ENCODE assay signal across 9 cellular contexts in the genomic region with DNA sequence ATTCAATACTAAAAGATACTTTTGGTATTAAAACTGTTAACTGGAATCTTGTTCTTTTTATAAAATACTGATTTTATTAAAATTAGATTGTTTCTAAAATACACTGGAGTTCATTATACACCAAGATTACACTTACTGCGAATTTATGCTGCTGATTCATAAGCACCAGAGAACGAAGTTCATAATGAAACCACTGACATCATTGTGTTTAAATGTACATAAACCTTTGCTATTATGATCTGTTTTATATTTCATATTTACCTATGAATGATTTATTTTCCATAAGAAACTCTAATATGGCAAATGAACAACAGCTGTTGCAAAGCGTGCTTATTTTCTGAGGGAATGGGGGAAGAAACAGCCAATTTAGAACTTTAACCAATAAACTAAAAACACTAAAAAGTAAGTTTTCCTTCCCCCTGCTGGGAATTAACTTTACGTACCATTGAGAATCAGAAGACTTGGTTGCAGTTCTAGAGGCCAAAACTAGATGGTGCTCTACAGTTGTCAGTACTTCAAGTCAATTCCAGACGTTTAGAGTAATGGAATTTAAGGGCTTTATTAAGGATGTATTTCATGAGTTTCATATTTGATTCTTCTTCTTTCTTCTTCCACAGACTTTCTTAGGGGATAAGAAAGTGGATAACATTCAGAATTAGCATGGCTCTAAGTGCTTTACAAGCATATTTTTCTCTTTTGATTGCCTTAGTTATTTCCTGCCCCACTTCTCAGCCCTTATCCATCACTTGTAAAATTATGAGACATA. TPM values are rescaled to one million over a fixed set of nuclear protein-coding genes. Genes with fewer than 3 reads are reported as not detected.
A peak's percentile ranks its signal among the peaks of the same experiment; 100 is the strongest.
DNase-seq lines count a peak whose midpoint lies in the region; ATAC-seq and TF ChIP-seq lines count a peak whose summit lies in the region.
"Had no signal": no experiment of that assay in that cellular context is flagged by ENCODE, and none has a peak within 500 bp of the region (broad histone marks: within the 10 kb centered on the region; RNA-seq: fewer than 3 reads in every experiment).

No MANE protein-coding gene starts in this region.

- TF ChIP-seq CTCF in AG09309 (IDR thresholded peaks at IDR 0.05; ENCODE audit: control insufficient read depth, insufficient read depth, low read depth, low read length, missing control alignments) (peak; percentile 79), GM12801 (IDR thresholded peaks at IDR 0.05; ENCODE audit: extremely low read depth, insufficient read length) (peak; percentile 55), HEK293 (tag by site-specific recombination; IDR thresholded peaks at IDR 0.05) (peak; percentile 46; the same call in 1 of the 2 replicates)

- H3K27ac ChIP-seq in HEK293 (ENCODE audit: extremely low read depth, low read depth, low read length), result no peak overlapping the region
- H3K27ac ChIP-seq: SJSA1 had no signal

- no peaks in the 10 kb centered on the region for H3K27me3 ChIP-seq in MG63
- H3K27me3 ChIP-seq: SJSA1 had no signal

- DNase-seq in AG09309 (ENCODE audit: low read depth), result peak; percentile 42
- DNase-seq in MG63, result no peak
- peak in 2 of 34 experiments; percentile 4 to 14 for DNase-seq in T-cell
- peak; percentile 75 for DNase-seq in fibroblast of the conjunctiva (ENCODE audit: low read depth)
- DNase-seq in pulmonary artery endothelial cell (ENCODE audit: low read depth, low spot score), result peak; percentile 11

- H3K27me3 Mint-ChIP-seq in T-cell, result peaks cover 7 to 14% of the 10 kb centered on the region in 2 donors

- H3K4me1 Mint-ChIP-seq in T-cell, result peaks cover 1 to 9% (median 8%) of the 10 kb centered on the region in 3 donors

- H3K36me3 Mint-ChIP-seq in T-cell, result no peaks in the 10 kb centered on the region

- POLR2A ChIA-PET in HEK293 (lab: Yijun Ruan, JAX), result no interaction called here
- POLR2A ChIA-PET in T-cell (lab: Charles Lee), result interaction anchor here in 1 of 2 donors (0.6 to 1.0 kb wide), 2 partner anchors 20 to 22 kb away, joined by 3 to 6 read pairs; no protein-coding TSS in a partner anchor

- no peak overlapping the region for H3K4me3 Mint-ChIP-seq in T-cell

- H3K9me3 Mint-ChIP-seq in T-cell, result no peaks in the 10 kb centered on the region

- CTCF ChIA-PET in HEK293 (lab: Yijun Ruan, JAX), result interaction anchor here (0.6 to 3.0 kb wide), 25 partner anchors 9 to 519 kb away, joined by 3 to 31 read pairs (median 3); partner anchors contain the start of gene COL19A1
- CTCF ChIA-PET in T-cell (lab: Charles Lee), result interaction anchor here in 1 of 2 donors (0.7 kb wide), 1 partner anchor 10 kb away, joined by 4 read pairs; no protein-coding TSS in a partner anchor

- no peak overlapping the region for H3K27ac Mint-ChIP-seq in T-cell

- no peaks in the 10 kb centered on the region for H3K4me1 ChIP-seq in HEK293 (ENCODE audit: control insufficient read depth, insufficient read depth, low read length)
- H3K4me1 ChIP-seq: SJSA1 had no signal

- ATAC-seq in T-cell (replicated peaks in 1 of 4), result peak; percentile 53 to 75 (median 66)
- no peak for ATAC-seq in GM19324 (IDR thresholded peaks at IDR 0.05; ENCODE audit: low FRiP score, unreplicated experiment)

- H3K36me3 ChIP-seq in HEK293 (ENCODE audit: control insufficient read depth in 2 of 2, insufficient read depth in 1 of 2, low read length in 2 of 2) (no peaks in the 10 kb centered on the region), MG63 (no peaks in the 10 kb centered on the region)
- H3K36me3 ChIP-seq: SJSA1 had no signal

- H3K4me3 ChIP-seq in AG09309 (ENCODE audit: control insufficient read depth, low read depth, low read length) (no peak overlapping the region), HEK293 (ENCODE audit: low read depth, low read length) (no peak overlapping the region), MG63 (peak overlapping the region; percentile 39)
- H3K4me3 ChIP-seq: SJSA1 had no signal

- no peaks in the 10 kb centered on the region for H3K9me3 ChIP-seq in HEK293 (ENCODE audit: control insufficient read depth, insufficient read depth, low read depth, low read length)
- H3K9me3 ChIP-seq in MG63, result no peaks in the 10 kb centered on the region
- H3K9me3 ChIP-seq: SJSA1 had no signal

TF ChIP-seq in HEK293, 187 proteins besides CTCF, POLR2A, EP300 and RAD21:
- TF ChIP-seq ZBTB17 (tag by site-specific recombination; IDR thresholded peaks at IDR 0.05) (0 out of 2 replicates have a peak, but pooled peaks have one; percentile 12), PRDM6 (tag by site-specific recombination; IDR thresholded peaks at IDR 0.05) (peak; percentile 73), ZNF843 (tag by site-specific recombination; IDR thresholded peaks at IDR 0.05) (no peak), ZNF654 (tag by site-specific recombination; IDR thresholded peaks at IDR 0.05; ENCODE audit: low read depth) (peak; percentile 77), INSM2 (tag by site-specific recombination; IDR thresholded peaks at IDR 0.05) (peak; percentile 67; the same call in 1 of the 2 replicates)

RNA-seq across cellular contexts. Expression of gene COL19A1, which starts 30.8 kb away (rescaled TPM):
- total RNA-seq in MG63 (2014; rRNA removed; shearing (Covaris generic); ENCODE audit: low replicate concordance), result not detected in 2 replicates
- 1 to 10 TPM in 1 of 5 donors, under 1 TPM in 4; 0.42 to 2.3 (median 0.55) TPM for total RNA-seq in T-cell
- total RNA-seq in pulmonary artery endothelial cell, result not detected in 2 replicates
- total RNA-seq: SJSA1 had no signal

RNA-seq across cellular contexts. Expression of gene LMBRD1, which starts 38.8 kb away (rescaled TPM):
- total RNA-seq in MG63 (2014; rRNA removed; shearing (Covaris generic); ENCODE audit: low replicate concordance), result 12.8 and 51.6 TPM in 2 replicates
- total RNA-seq in T-cell (10 to 100 TPM; 37.1 to 41.5 (median 37.7) TPM), pulmonary artery endothelial cell (11.9 and 12.6 TPM in 2 replicates)
